In the genomic region with DNA sequence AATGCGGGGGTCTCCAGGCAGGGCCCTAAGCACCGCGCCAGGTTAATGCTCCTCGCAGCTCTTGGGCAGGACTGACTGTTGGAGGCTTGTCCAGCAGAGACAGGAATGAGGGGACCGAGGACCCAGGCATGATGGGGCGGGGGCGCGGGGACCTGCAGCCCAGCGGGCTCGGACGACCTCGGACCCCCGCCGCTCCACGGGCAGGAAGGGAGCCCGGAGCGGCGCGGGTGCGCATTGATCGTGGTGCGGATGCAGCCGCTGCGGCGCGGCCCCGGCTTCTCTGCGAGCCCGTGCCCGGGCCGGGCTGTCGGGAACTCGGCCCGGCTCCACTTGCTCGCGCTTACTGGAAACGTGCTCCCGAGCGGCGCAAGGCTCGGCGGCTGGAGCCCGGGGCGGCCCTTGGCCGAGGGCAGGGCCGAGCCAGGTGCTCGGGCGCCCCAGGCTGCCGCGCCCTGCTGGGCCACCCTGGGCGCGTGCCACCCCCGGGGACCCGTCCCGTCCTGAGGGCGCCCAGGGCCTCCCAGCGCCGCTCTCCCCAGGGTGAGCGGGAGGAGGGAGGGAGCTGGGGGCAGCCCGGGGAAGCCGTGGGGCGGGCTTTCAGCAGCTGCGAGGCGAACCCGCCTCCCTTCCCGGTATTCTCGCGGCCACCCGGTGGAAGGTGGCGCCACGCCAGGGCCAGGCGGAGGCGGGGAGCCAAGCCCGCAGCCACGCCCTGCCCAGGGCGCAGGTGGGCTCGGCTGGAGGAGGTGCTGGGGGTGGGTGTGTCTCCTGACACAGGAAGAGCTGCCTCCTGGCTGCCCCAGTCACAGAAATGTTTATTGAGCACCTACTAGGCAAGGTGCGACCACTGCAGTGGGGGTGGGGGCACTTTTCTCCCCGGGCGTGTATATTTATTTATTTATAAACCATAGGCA, we compare ENCODE assay signal across 1 cellular context.
TF ChIP-seq lines count a peak whose summit lies in the region.

No MANE protein-coding gene starts in this region.

TF ChIP-seq in K562, 482 proteins besides CTCF, POLR2A, EP300 and RAD21 (continued from another document and continues in another):
- TF ChIP-seq, protein P1, sequence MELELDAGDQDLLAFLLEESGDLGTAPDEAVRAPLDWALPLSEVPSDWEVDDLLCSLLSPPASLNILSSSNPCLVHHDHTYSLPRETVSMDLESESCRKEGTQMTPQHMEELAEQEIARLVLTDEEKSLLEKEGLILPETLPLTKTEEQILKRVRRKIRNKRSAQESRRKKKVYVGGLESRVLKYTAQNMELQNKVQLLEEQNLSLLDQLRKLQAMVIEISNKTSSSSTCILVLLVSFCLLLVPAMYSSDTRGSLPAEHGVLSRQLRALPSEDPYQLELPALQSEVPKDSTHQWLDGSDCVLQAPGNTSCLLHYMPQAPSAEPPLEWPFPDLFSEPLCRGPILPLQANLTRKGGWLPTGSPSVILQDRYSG (tag; conservative IDR thresholded peaks at IDR 0.05; ENCODE audit: low read depth) = no peak
- TF ChIP-seq SETDB1 (IDR thresholded peaks at IDR 0.05; ENCODE audit: low read length) = no peak
- TF ChIP-seq STAT6 (CRISPR knock-in tag; IDR thresholded peaks at IDR 0.05) = no peak
- TF ChIP-seq ZBTB26 (CRISPR knock-in tag; IDR thresholded peaks at IDR 0.05) = no peak
- peak; percentile 96 for TF ChIP-seq NFIC (IDR thresholded peaks at IDR 0.05)
- TF ChIP-seq SMAD2 (IDR thresholded peaks at IDR 0.05; ENCODE audit: low read depth, low read length) = no peak
- TF ChIP-seq THAP12 (CRISPR knock-in tag; IDR thresholded peaks at IDR 0.05) = no peak
- no peak for TF ChIP-seq ZZZ3 (IDR thresholded peaks at IDR 0.05)
- TF ChIP-seq NCOA1 (IDR thresholded peaks at IDR 0.05; ENCODE audit: low read depth) = no peak
- no peak for TF ChIP-seq BMI1 (IDR thresholded peaks at IDR 0.05; ENCODE audit: low read length)
- no peak for TF ChIP-seq FUS (optimal IDR thresholded peaks at IDR 0.05; ENCODE audit: low read depth, low read length)
- no peak for TF ChIP-seq ZNF740 (CRISPR knock-in tag; IDR thresholded peaks at IDR 0.05)
- TF ChIP-seq ZNF740 (tag; IDR thresholded peaks at IDR 0.05) = no peak
- TF ChIP-seq HMG20A (CRISPR knock-in tag; conservative IDR thresholded peaks at IDR 0.05) = no peak
- no peak for TF ChIP-seq ADNP (tag; IDR thresholded peaks at IDR 0.05)
- TF ChIP-seq, protein P2, sequence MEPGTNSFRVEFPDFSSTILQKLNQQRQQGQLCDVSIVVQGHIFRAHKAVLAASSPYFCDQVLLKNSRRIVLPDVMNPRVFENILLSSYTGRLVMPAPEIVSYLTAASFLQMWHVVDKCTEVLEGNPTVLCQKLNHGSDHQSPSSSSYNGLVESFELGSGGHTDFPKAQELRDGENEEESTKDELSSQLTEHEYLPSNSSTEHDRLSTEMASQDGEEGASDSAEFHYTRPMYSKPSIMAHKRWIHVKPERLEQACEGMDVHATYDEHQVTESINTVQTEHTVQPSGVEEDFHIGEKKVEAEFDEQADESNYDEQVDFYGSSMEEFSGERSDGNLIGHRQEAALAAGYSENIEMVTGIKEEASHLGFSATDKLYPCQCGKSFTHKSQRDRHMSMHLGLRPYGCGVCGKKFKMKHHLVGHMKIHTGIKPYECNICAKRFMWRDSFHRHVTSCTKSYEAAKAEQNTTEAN (CRISPR knock-in tag; IDR thresholded peaks at IDR 0.05) = no peak
- TF ChIP-seq, protein P3, sequence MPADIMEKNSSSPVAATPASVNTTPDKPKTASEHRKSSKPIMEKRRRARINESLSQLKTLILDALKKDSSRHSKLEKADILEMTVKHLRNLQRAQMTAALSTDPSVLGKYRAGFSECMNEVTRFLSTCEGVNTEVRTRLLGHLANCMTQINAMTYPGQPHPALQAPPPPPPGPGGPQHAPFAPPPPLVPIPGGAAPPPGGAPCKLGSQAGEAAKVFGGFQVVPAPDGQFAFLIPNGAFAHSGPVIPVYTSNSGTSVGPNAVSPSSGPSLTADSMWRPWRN (IDR thresholded peaks at IDR 0.05; ENCODE audit: low read depth) = no peak
- peak; percentile 96 for TF ChIP-seq HNRNPL (IDR thresholded peaks at IDR 0.05; ENCODE audit: low read depth, low read length)
- no peak for TF ChIP-seq FOXA1 (IDR thresholded peaks at IDR 0.05; ENCODE audit: borderline replicate concordance)
- TF ChIP-seq YY1 (IDR thresholded peaks at IDR 0.05; ENCODE audit: borderline replicate concordance in 1 of 3, control insufficient read depth in 1 of 3, extremely low read depth in 1 of 3, insufficient read depth in 3 of 3, insufficient read length in 1 of 3, insufficient replicate concordance in 2 of 3, low read depth in 1 of 3, low read length in 2 of 3) = no peak
- TF ChIP-seq, protein P4, sequence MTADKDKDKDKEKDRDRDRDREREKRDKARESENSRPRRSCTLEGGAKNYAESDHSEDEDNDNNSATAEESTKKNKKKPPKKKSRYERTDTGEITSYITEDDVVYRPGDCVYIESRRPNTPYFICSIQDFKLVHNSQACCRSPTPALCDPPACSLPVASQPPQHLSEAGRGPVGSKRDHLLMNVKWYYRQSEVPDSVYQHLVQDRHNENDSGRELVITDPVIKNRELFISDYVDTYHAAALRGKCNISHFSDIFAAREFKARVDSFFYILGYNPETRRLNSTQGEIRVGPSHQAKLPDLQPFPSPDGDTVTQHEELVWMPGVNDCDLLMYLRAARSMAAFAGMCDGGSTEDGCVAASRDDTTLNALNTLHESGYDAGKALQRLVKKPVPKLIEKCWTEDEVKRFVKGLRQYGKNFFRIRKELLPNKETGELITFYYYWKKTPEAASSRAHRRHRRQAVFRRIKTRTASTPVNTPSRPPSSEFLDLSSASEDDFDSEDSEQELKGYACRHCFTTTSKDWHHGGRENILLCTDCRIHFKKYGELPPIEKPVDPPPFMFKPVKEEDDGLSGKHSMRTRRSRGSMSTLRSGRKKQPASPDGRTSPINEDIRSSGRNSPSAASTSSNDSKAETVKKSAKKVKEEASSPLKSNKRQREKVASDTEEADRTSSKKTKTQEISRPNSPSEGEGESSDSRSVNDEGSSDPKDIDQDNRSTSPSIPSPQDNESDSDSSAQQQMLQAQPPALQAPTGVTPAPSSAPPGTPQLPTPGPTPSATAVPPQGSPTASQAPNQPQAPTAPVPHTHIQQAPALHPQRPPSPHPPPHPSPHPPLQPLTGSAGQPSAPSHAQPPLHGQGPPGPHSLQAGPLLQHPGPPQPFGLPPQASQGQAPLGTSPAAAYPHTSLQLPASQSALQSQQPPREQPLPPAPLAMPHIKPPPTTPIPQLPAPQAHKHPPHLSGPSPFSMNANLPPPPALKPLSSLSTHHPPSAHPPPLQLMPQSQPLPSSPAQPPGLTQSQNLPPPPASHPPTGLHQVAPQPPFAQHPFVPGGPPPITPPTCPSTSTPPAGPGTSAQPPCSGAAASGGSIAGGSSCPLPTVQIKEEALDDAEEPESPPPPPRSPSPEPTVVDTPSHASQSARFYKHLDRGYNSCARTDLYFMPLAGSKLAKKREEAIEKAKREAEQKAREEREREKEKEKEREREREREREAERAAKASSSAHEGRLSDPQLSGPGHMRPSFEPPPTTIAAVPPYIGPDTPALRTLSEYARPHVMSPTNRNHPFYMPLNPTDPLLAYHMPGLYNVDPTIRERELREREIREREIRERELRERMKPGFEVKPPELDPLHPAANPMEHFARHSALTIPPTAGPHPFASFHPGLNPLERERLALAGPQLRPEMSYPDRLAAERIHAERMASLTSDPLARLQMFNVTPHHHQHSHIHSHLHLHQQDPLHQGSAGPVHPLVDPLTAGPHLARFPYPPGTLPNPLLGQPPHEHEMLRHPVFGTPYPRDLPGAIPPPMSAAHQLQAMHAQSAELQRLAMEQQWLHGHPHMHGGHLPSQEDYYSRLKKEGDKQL (CRISPR knock-in tag; IDR thresholded peaks at IDR 0.05; ENCODE audit: borderline replicate concordance) = no peak
- TF ChIP-seq, protein P5, sequence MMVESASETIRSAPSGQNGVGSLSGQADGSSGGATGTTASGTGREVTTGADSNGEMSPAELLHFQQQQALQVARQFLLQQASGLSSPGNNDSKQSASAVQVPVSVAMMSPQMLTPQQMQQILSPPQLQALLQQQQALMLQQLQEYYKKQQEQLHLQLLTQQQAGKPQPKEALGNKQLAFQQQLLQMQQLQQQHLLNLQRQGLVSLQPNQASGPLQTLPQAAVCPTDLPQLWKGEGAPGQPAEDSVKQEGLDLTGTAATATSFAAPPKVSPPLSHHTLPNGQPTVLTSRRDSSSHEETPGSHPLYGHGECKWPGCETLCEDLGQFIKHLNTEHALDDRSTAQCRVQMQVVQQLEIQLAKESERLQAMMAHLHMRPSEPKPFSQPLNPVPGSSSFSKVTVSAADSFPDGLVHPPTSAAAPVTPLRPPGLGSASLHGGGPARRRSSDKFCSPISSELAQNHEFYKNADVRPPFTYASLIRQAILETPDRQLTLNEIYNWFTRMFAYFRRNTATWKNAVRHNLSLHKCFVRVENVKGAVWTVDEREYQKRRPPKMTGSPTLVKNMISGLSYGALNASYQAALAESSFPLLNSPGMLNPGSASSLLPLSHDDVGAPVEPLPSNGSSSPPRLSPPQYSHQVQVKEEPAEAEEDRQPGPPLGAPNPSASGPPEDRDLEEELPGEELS (CRISPR knock-in tag; IDR thresholded peaks at IDR 0.05; ENCODE audit: borderline replicate concordance) = no peak
- TF ChIP-seq ZNF408 (CRISPR knock-in tag; IDR thresholded peaks at IDR 0.05; ENCODE audit: low read depth) = no peak
- TF ChIP-seq YBX1 (IDR thresholded peaks at IDR 0.05) = no peak
- TF ChIP-seq, protein P6, sequence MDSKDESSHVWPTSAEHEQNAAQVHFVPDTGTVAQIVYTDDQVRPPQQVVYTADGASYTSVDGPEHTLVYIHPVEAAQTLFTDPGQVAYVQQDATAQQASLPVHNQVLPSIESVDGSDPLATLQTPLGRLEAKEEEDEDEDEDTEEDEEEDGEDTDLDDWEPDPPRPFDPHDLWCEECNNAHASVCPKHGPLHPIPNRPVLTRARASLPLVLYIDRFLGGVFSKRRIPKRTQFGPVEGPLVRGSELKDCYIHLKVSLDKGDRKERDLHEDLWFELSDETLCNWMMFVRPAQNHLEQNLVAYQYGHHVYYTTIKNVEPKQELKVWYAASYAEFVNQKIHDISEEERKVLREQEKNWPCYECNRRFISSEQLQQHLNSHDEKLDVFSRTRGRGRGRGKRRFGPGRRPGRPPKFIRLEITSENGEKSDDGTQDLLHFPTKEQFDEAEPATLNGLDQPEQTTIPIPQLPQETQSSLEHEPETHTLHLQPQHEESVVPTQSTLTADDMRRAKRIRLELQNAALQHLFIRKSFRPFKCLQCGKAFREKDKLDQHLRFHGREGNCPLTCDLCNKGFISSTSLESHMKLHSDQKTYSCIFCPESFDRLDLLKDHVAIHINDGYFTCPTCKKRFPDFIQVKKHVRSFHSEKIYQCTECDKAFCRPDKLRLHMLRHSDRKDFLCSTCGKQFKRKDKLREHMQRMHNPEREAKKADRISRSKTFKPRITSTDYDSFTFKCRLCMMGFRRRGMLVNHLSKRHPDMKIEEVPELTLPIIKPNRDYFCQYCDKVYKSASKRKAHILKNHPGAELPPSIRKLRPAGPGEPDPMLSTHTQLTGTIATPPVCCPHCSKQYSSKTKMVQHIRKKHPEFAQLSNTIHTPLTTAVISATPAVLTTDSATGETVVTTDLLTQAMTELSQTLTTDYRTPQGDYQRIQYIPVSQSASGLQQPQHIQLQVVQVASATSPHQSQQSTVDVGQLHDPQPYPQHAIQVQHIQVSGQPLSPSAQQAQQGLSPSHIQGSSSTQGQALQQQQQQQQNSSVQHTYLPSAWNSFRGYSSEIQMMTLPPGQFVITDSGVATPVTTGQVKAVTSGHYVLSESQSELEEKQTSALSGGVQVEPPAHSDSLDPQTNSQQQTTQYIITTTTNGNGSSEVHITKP (IDR thresholded peaks at IDR 0.05; ENCODE audit: partially characterized antibody) = peak; percentile 23
- no peak; the same call in 1 of the 2 replicates for TF ChIP-seq CBX1 (IDR thresholded peaks at IDR 0.05; ENCODE audit: low read depth)
- TF ChIP-seq TCF7 (IDR thresholded peaks at IDR 0.05; ENCODE audit: borderline replicate concordance) = no peak
- no peak for TF ChIP-seq ZNF764 (CRISPR knock-in tag; IDR thresholded peaks at IDR 0.05; ENCODE audit: low read depth)
- no peak for TF ChIP-seq ZNF696 (CRISPR knock-in tag; conservative IDR thresholded peaks at IDR 0.05)
